In the genomic region with DNA sequence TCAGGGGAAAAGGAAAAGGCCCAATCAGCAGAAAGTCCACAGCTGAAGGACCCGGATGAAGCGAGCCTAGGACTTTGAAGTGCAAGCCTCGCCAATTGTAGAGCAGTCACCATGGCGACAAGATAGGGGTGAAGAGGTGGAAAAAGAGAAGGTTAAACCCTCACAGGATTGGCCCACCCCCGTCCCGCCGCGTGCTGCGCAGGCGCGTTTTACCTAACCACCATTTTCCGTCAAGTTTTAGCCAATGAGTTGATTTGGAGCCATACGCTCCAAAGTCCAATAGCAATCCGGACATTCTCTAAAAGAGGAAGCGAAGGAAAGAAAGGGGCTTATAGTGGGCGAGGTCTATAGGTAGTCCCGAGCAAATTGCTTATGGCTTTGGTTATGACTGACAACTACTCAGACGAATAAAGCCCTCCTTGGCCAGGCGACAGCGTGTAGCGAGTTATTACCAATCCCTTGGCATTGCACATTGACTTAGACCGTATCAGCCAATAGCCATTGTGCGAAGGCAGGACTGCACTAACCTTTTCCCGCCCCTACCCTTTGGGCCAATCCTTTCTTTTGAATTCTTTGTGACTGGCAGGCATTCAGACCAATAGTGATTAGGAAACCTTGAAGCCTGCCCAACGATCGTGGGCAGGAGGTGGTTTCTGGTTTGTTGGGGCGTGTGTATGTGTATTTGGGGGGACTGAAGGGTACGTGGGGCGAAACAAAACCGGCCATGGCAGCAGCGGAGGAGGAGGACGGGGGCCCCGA, we compare ENCODE assay signal across 1 cellular context.
A peak's percentile ranks its signal among the peaks of the same experiment; 100 is the strongest.
TF ChIP-seq lines count a peak whose summit lies in the region.

A gene with protein sequence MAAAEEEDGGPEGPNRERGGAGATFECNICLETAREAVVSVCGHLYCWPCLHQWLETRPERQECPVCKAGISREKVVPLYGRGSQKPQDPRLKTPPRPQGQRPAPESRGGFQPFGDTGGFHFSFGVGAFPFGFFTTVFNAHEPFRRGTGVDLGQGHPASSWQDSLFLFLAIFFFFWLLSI (plus strand): TSS at position 618 of the 759 bp plus-strand sequence. CDS start 107 bp downstream, at position 725.

TF ChIP-seq in GM23338, 12 proteins besides CTCF, POLR2A, EP300 and RAD21:
- TF ChIP-seq ZNF114 (CRISPR knock-in tag; IDR thresholded peaks at IDR 0.05), result no peak
- peak; percentile 80 for TF ChIP-seq CREB1 (CRISPR knock-in tag; IDR thresholded peaks at IDR 0.05; ENCODE audit: low read depth)
